Comparison of ENCODE assay signal across 13 cellular contexts in genomic region chr4:40552536-40552935, GRCh38.
DNase-seq lines count a peak whose midpoint lies in the region; ATAC-seq and TF ChIP-seq lines count a peak whose summit lies in the region.
"Had no signal": no experiment of that assay in that cellular context is flagged by ENCODE, and none has a peak within 500 bp of the region (broad histone marks: within the 10 kb centered on the region; RNA-seq: fewer than 3 reads in every experiment).

No MANE protein-coding gene starts in this region.

- no peak for ATAC-seq in stimulated activated naive CD8-positive, alpha-beta T cell treated with anti-CD3 and anti-CD28 coated beads, Interleukin-15, amount 100 ng/mL, for 72 hours

- no peaks in the 10 kb centered on the region for H3K36me3 Mint-ChIP-seq in activated CD4-positive, alpha-beta memory T cell treated with anti-CD3 and anti-CD28 coated beads for 36 hours
- no peaks in the 10 kb centered on the region for H3K36me3 Mint-ChIP-seq in activated CD4-positive, alpha-beta memory T cell treated with anti-CD3 and anti-CD28 coated beads, Interleukin-2, amount 10 ng/mL, durations not matched to agents 7 days and 5 days (ENCODE audit: low read depth)

- no peaks in the 10 kb centered on the region for H3K27me3 Mint-ChIP-seq in activated CD4-positive, alpha-beta memory T cell treated with anti-CD3 and anti-CD28 coated beads for 36 hours
- H3K27me3 Mint-ChIP-seq in activated CD4-positive, alpha-beta memory T cell treated with anti-CD3 and anti-CD28 coated beads, Interleukin-2, amount 10 ng/mL, durations not matched to agents 7 days and 5 days, result no peaks in the 10 kb centered on the region
- no peaks in the 10 kb centered on the region for H3K27me3 Mint-ChIP-seq in stimulated activated naive CD8-positive, alpha-beta T cell treated with anti-CD3 and anti-CD28 coated beads, Interleukin-15, amount 100 ng/mL, for 72 hours

- H3K9me3 Mint-ChIP-seq in activated CD4-positive, alpha-beta memory T cell treated with anti-CD3 and anti-CD28 coated beads for 36 hours, result no peaks in the 10 kb centered on the region
- H3K9me3 Mint-ChIP-seq in activated CD4-positive, alpha-beta memory T cell treated with anti-CD3 and anti-CD28 coated beads, Interleukin-2, amount 10 ng/mL, durations not matched to agents 7 days and 5 days, result no peaks in the 10 kb centered on the region
- no peaks in the 10 kb centered on the region for H3K9me3 Mint-ChIP-seq in stimulated activated naive CD8-positive, alpha-beta T cell treated with anti-CD3 and anti-CD28 coated beads, Interleukin-15, amount 100 ng/mL, for 72 hours

- no peak overlapping the region for H3K4me3 Mint-ChIP-seq in activated CD4-positive, alpha-beta memory T cell treated with anti-CD3 and anti-CD28 coated beads for 36 hours
- H3K4me3 Mint-ChIP-seq in activated CD4-positive, alpha-beta memory T cell treated with anti-CD3 and anti-CD28 coated beads, Interleukin-2, amount 10 ng/mL, durations not matched to agents 7 days and 5 days, result no peak overlapping the region
- peak overlapping the region in 1 of 2 donors; percentile 2 for H3K4me3 Mint-ChIP-seq in stimulated activated naive CD8-positive, alpha-beta T cell treated with anti-CD3 and anti-CD28 coated beads, Interleukin-15, amount 100 ng/mL, for 72 hours

- POLR2A ChIA-PET in activated CD4-positive, alpha-beta memory T cell treated with anti-CD3 and anti-CD28 coated beads for 36 hours (lab: Charles Lee), result no interaction called here
- POLR2A ChIA-PET in activated CD4-positive, alpha-beta memory T cell treated with anti-CD3 and anti-CD28 coated beads, Interleukin-2, amount 10 ng/mL, durations not matched to agents 7 days and 5 days (lab: Charles Lee), result no interaction called here
- POLR2A ChIA-PET in HEK293T (lab: Yijun Ruan, JAX), result no interaction called here

- DNase-seq in activated CD4-positive, alpha-beta memory T cell treated with anti-CD3 and anti-CD28 coated beads for 36 hours, result no peak
- DNase-seq in activated CD4-positive, alpha-beta memory T cell treated with anti-CD3 and anti-CD28 coated beads, Interleukin-2, amount 10 ng/mL, durations not matched to agents 7 days and 5 days, result no peak
- peak; percentile 42 for DNase-seq in RPMI7951 (ENCODE audit: low read depth)
- peak; percentile 43 for DNase-seq in glomerular visceral epithelial cell (ENCODE audit: extremely low spot score)
- DNase-seq in stimulated activated naive CD8-positive, alpha-beta T cell treated with anti-CD3 and anti-CD28 coated beads, Interleukin-15, amount 100 ng/mL, for 72 hours, result no peak
- DNase-seq in HEK293T (ENCODE audit: extremely low spot score), result no peak
- DNase-seq in putamen (ENCODE audit: low spot score), result no peak
- no peak for DNase-seq in NCI-H446 (lab: John Stamatoyannopoulos, UW)
- DNase-seq: activated T-cell treated with anti-CD3 and anti-CD28 coated beads, Interleukin-2, amount 50 U/mL, for 1 hour; EL; erythroblast; NCI-H345; RPMI8226 had no signal

- CTCF ChIA-PET in activated CD4-positive, alpha-beta memory T cell treated with anti-CD3 and anti-CD28 coated beads for 36 hours (lab: Charles Lee), result no interaction called here
- CTCF ChIA-PET in activated CD4-positive, alpha-beta memory T cell treated with anti-CD3 and anti-CD28 coated beads, Interleukin-2, amount 10 ng/mL, durations not matched to agents 7 days and 5 days (lab: Charles Lee), result interaction anchor here (0.8 kb wide), 1 partner anchor 166 kb away, joined by 4 read pairs; no protein-coding TSS in a partner anchor
- CTCF ChIA-PET in HEK293T (lab: Yijun Ruan, JAX), result no interaction called here

- H3K4me1 Mint-ChIP-seq in activated CD4-positive, alpha-beta memory T cell treated with anti-CD3 and anti-CD28 coated beads for 36 hours (ENCODE audit: low read depth), result peaks cover 22% of the 10 kb centered on the region
- peaks cover 30% of the 10 kb centered on the region for H3K4me1 Mint-ChIP-seq in activated CD4-positive, alpha-beta memory T cell treated with anti-CD3 and anti-CD28 coated beads, Interleukin-2, amount 10 ng/mL, durations not matched to agents 7 days and 5 days
- H3K4me1 Mint-ChIP-seq in stimulated activated naive CD8-positive, alpha-beta T cell treated with anti-CD3 and anti-CD28 coated beads, Interleukin-15, amount 100 ng/mL, for 72 hours, result peaks cover 21% of the 10 kb centered on the region

- peak overlapping the region; percentile 19 for H3K27ac Mint-ChIP-seq in activated CD4-positive, alpha-beta memory T cell treated with anti-CD3 and anti-CD28 coated beads for 36 hours
- no peak overlapping the region for H3K27ac Mint-ChIP-seq in activated CD4-positive, alpha-beta memory T cell treated with anti-CD3 and anti-CD28 coated beads, Interleukin-2, amount 10 ng/mL, durations not matched to agents 7 days and 5 days
- peak overlapping the region; percentile 2 for H3K27ac Mint-ChIP-seq in stimulated activated naive CD8-positive, alpha-beta T cell treated with anti-CD3 and anti-CD28 coated beads, Interleukin-15, amount 100 ng/mL, for 72 hours

- intact Hi-C loops in activated CD4-positive, alpha-beta memory T cell treated with anti-CD3 and anti-CD28 coated beads for 36 hours (cut with micrococcal nuclease), result loop anchor here (1.0 to 10.0 kb wide), 4 partner anchors 118 to 495 kb away; partner anchors contain the start of gene N4BP2

TF ChIP-seq in HEK293T, 16 proteins besides CTCF, POLR2A, EP300 and RAD21:
- TF ChIP-seq ARNT (IDR thresholded peaks at IDR 0.05) (no peak), BHLHE40 (IDR thresholded peaks at IDR 0.05; ENCODE audit: borderline replicate concordance) (no peak), L3MBTL2 (conservative IDR thresholded peaks at IDR 0.05) (no peak), FOXM1 (IDR thresholded peaks at IDR 0.05; ENCODE audit: borderline replicate concordance) (no peak), FOXK2 (IDR thresholded peaks at IDR 0.05) (no peak), HDGF (IDR thresholded peaks at IDR 0.05; ENCODE audit: borderline replicate concordance) (no peak), ELF4 (IDR thresholded peaks at IDR 0.05) (no peak), SUZ12 (IDR thresholded peaks at IDR 0.05) (no peak), SP1 (IDR thresholded peaks at IDR 0.05) (no peak), TARDBP (IDR thresholded peaks at IDR 0.05) (no peak), CTBP1 (IDR thresholded peaks at IDR 0.05; ENCODE audit: borderline replicate concordance) (no peak), ZNF384 (IDR thresholded peaks at IDR 0.05) (no peak), LEF1 (IDR thresholded peaks at IDR 0.05; ENCODE audit: borderline replicate concordance) (no peak), NFRKB (IDR thresholded peaks at IDR 0.05) (no peak), FOXA1 (IDR thresholded peaks at IDR 0.05) (no peak)
- TF ChIP-seq, protein P1, sequence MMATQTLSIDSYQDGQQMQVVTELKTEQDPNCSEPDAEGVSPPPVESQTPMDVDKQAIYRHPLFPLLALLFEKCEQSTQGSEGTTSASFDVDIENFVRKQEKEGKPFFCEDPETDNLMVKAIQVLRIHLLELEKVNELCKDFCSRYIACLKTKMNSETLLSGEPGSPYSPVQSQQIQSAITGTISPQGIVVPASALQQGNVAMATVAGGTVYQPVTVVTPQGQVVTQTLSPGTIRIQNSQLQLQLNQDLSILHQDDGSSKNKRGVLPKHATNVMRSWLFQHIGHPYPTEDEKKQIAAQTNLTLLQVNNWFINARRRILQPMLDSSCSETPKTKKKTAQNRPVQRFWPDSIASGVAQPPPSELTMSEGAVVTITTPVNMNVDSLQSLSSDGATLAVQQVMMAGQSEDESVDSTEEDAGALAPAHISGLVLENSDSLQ (IDR thresholded peaks at IDR 0.05), result no peak

Comparison
In these comparisons a context has a peak if more than half of its experiments do, and no peak if none do; other contexts are left out.
1. DNase-seq: peak in RPMI7951 (single experiment) and glomerular visceral epithelial cell (single experiment); none in activated CD4-positive, alpha-beta memory T cell treated with anti-CD3 and anti-CD28 coated beads for 36 hours (single experiment), activated CD4-positive, alpha-beta memory T cell treated with anti-CD3 and anti-CD28 coated beads, Interleukin-2, amount 10 ng/mL, durations not matched to agents 7 days and 5 days (single experiment), stimulated activated naive CD8-positive, alpha-beta T cell treated with anti-CD3 and anti-CD28 coated beads, Interleukin-15, amount 100 ng/mL, for 72 hours (0 of 2), HEK293T (single experiment), putamen (single experiment) and NCI-H446 (0 of 2).